Comparison of ENCODE assay signal across 1 cellular context in genomic region chr1:110877776-110878175, GRCh38.
TF ChIP-seq lines count a peak whose summit lies in the region.

No MANE protein-coding gene starts in this region.

TF ChIP-seq in GM12878, 131 proteins besides CTCF, POLR2A, EP300 and RAD21:
- TF ChIP-seq HSF1 (IDR thresholded peaks at IDR 0.05; ENCODE audit: low read depth, low read length) (no peak), SIX5 (IDR thresholded peaks at IDR 0.05; ENCODE audit: low read depth, low read length, severe bottlenecking) (no peak), ZSCAN29 (IDR thresholded peaks at IDR 0.05) (no peak), ETV6 (conservative IDR thresholded peaks at IDR 0.05 in 1 of 2, IDR thresholded peaks at IDR 0.05 in 1 of 2; ENCODE audit: borderline replicate concordance in 1 of 2, low read depth in 1 of 2) (no peak), FOS (IDR thresholded peaks at IDR 0.05; ENCODE audit: borderline replicate concordance, extremely low read depth, insufficient read length) (no peak), SUZ12 (IDR thresholded peaks at IDR 0.05; ENCODE audit: unreplicated experiment) (no peak), TCF7 (IDR thresholded peaks at IDR 0.05; ENCODE audit: borderline replicate concordance) (no peak), RB1 (IDR thresholded peaks at IDR 0.05; ENCODE audit: borderline replicate concordance) (no peak)
